21 cellular contexts compared by ENCODE assay signal in genomic region chr13:20399961-20400360, GRCh38.
DNase-seq lines count a peak whose midpoint lies in the region; ATAC-seq and TF ChIP-seq lines count a peak whose summit lies in the region.
"Had no signal": no experiment of that assay in that cellular context is flagged by ENCODE, and none has a peak within 500 bp of the region (broad histone marks: within the 10 kb centered on the region; RNA-seq: fewer than 3 reads in every experiment).

No MANE protein-coding gene starts in this region.

- no peaks in the 10 kb centered on the region for H3K27me3 ChIP-seq in CD4-positive, CD25-positive, alpha-beta regulatory T cell (ENCODE audit: control insufficient read depth, insufficient read depth, low read length)
- H3K27me3 ChIP-seq: BE2C had no signal

- peaks cover 0 to 12% (median 6%) of the 10 kb centered on the region in 4 donors for H3K4me1 Mint-ChIP-seq in CD4-positive, CD25-positive, alpha-beta regulatory T cell
- no peaks in the 10 kb centered on the region for H3K4me1 Mint-ChIP-seq in osteocyte (ENCODE audit: unreplicated experiment)
- H3K4me1 Mint-ChIP-seq: H9 had no signal

- H3K9me3 Mint-ChIP-seq in CD4-positive, CD25-positive, alpha-beta regulatory T cell: peaks cover 0 to 4% (median 0%) of the 10 kb centered on the region in 7 donors
- H3K9me3 Mint-ChIP-seq in osteocyte (ENCODE audit: unreplicated experiment): no peaks in the 10 kb centered on the region

- POLR2A ChIA-PET in RWPE1 (lab: Yijun Ruan, JAX; ENCODE audit: low non-redundant PET): no interaction called here

- H3K36me3 Mint-ChIP-seq in CD4-positive, CD25-positive, alpha-beta regulatory T cell: peaks cover 29% of the 10 kb centered on the region
- no peaks in the 10 kb centered on the region for H3K36me3 Mint-ChIP-seq in osteocyte (ENCODE audit: unreplicated experiment)

- peak overlapping the region; percentile 28 to 63 (median 33) for H3K27ac Mint-ChIP-seq in CD4-positive, CD25-positive, alpha-beta regulatory T cell
- H3K27ac Mint-ChIP-seq in osteocyte (ENCODE audit: unreplicated experiment): no peak overlapping the region
- H3K27ac Mint-ChIP-seq: H9 had no signal

- CTCF ChIA-PET in RWPE1 (lab: Yijun Ruan, JAX): no interaction called here

- H3K4me1 ChIP-seq in CD4-positive, CD25-positive, alpha-beta regulatory T cell (ENCODE audit: control insufficient read depth, insufficient read depth, low read length, poor library complexity, severe bottlenecking): peaks cover 7% of the 10 kb centered on the region
- H3K4me1 ChIP-seq: BE2C had no signal

- no peak for TF ChIP-seq CTCF in RWPE1 (conservative IDR thresholded peaks at IDR 0.05; ENCODE audit: low read depth)
- no peak for TF ChIP-seq CTCF in osteocyte (IDR thresholded peaks at IDR 0.05)

- H3K36me3 ChIP-seq in CD4-positive, CD25-positive, alpha-beta regulatory T cell (ENCODE audit: control insufficient read depth, insufficient read depth, low read length): no peaks in the 10 kb centered on the region
- H3K36me3 ChIP-seq: BE2C had no signal

- no peak overlapping the region for H3K4me3 ChIP-seq in CD4-positive, CD25-positive, alpha-beta regulatory T cell (ENCODE audit: low read depth, low read length)
- H3K4me3 ChIP-seq: GM12878, GM23248, K562 had no signal

- H3K4me3 Mint-ChIP-seq in CD4-positive, CD25-positive, alpha-beta regulatory T cell: no peak overlapping the region
- no peak overlapping the region for H3K4me3 Mint-ChIP-seq in osteocyte (ENCODE audit: unreplicated experiment)
- H3K4me3 Mint-ChIP-seq: H9 had no signal

- no peak overlapping the region for H3K27ac ChIP-seq in CD4-positive, CD25-positive, alpha-beta regulatory T cell (ENCODE audit: insufficient read depth, low read length, poor library complexity, severe bottlenecking)
- H3K27ac ChIP-seq in RWPE1 (peak overlapping the region; percentile 11; the same call in 1 of the 2 replicates), epithelial cell of prostate (peak overlapping the region; percentile 90)

- no peak for DNase-seq in CD4-positive, CD25-positive, alpha-beta regulatory T cell
- DNase-seq in RWPE1 (ENCODE audit: low spot score): no peak
- no peak for DNase-seq in epithelial cell of prostate (ENCODE audit: low read depth, low spot score)
- DNase-seq in osteocyte (ENCODE audit: extremely low spot score, unreplicated experiment): peak; percentile 69
- DNase-seq in SK-N-DZ (ENCODE audit: low spot score): no peak
- no peak for DNase-seq in NCI-H2029 (lab: John Stamatoyannopoulos, UW)
- DNase-seq in DMS53 (lab: John Stamatoyannopoulos, UW): no peak
- DNase-seq: BE2C; DND-41; GM23248; H9; MM.1S; NCI-H1092; NCI-H1436; NCI-H187 treated with DMSO at 0.1 percent for 48 hours; NCI-H226; NCI-H524; NCI-H774; NK-92 treated with Interleukin-12 subunit alpha and Interleukin-12 subunit beta, amount 100 ng/mL, for 24 hours had no signal

- no peaks in the 10 kb centered on the region for H3K9me3 ChIP-seq in CD4-positive, CD25-positive, alpha-beta regulatory T cell (ENCODE audit: control insufficient read depth in 2 of 2, low read length in 2 of 2)
- H3K9me3 ChIP-seq: BE2C had no signal

- no peak for ATAC-seq in CD4-positive, CD25-positive, alpha-beta regulatory T cell (ENCODE audit: low read depth in 2 of 2)
- ATAC-seq: GM12878, K562 had no signal

- H3K27me3 Mint-ChIP-seq in CD4-positive, CD25-positive, alpha-beta regulatory T cell: peaks cover 10% of the 10 kb centered on the region
- H3K27me3 Mint-ChIP-seq in osteocyte (ENCODE audit: unreplicated experiment): peaks cover 2% of the 10 kb centered on the region
